ENCODE assay signal across 2 cellular contexts in genomic region chr19:6832412-6832811, GRCh38.
TF ChIP-seq lines count a peak whose summit lies in the region.

No MANE protein-coding gene starts in this region.

TF ChIP-seq in HepG2, 621 proteins besides CTCF, POLR2A, EP300 and RAD21:
- TF ChIP-seq PCBP2 (optimal IDR thresholded peaks at IDR 0.05; ENCODE audit: low read depth, low read length, poor library complexity, severe bottlenecking) (peak; percentile 43), FOXA1 (IDR thresholded peaks at IDR 0.05) (peak; percentile 27; the same call in 1 of the 2 replicates), FOXA1 (CRISPR knock-in tag; IDR thresholded peaks at IDR 0.05) (no peak), NBN (conservative IDR thresholded peaks at IDR 0.05) (0 out of 2 replicates have a peak, but pooled peaks have one; percentile 19), ZNF615 (CRISPR knock-in tag; IDR thresholded peaks at IDR 0.05; ENCODE audit: borderline replicate concordance) (no peak)

TF ChIP-seq in H1, 55 proteins besides CTCF, POLR2A, EP300 and RAD21:
- TF ChIP-seq, protein P1, sequence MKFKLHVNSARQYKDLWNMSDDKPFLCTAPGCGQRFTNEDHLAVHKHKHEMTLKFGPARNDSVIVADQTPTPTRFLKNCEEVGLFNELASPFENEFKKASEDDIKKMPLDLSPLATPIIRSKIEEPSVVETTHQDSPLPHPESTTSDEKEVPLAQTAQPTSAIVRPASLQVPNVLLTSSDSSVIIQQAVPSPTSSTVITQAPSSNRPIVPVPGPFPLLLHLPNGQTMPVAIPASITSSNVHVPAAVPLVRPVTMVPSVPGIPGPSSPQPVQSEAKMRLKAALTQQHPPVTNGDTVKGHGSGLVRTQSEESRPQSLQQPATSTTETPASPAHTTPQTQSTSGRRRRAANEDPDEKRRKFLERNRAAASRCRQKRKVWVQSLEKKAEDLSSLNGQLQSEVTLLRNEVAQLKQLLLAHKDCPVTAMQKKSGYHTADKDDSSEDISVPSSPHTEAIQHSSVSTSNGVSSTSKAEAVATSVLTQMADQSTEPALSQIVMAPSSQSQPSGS (IDR thresholded peaks at IDR 0.05; ENCODE audit: low read length) = no peak
- TF ChIP-seq HDAC6 (IDR thresholded peaks at IDR 0.05; ENCODE audit: low read depth, low read length) (no peak), POLR2AphosphoS5 (IDR thresholded peaks at IDR 0.05; ENCODE audit: low read depth, low read length) (no peak), CHD2 (IDR thresholded peaks at IDR 0.05; ENCODE audit: low read length) (no peak), CEBPB (IDR thresholded peaks at IDR 0.05; ENCODE audit: low read depth, low read length) (no peak), POU5F1 (IDR thresholded peaks at IDR 0.05; ENCODE audit: low read depth, low read length) (no peak), KDM1A (IDR thresholded peaks at IDR 0.05; ENCODE audit: borderline replicate concordance, low read length) (no peak), MAX (IDR thresholded peaks at IDR 0.05) (no peak), ZNF274 (IDR thresholded peaks at IDR 0.05; ENCODE audit: borderline replicate concordance, extremely low read depth, low read length) (no peak), TEAD4 (IDR thresholded peaks at IDR 0.05; ENCODE audit: low read depth, low read length) (no peak), EGR1 (IDR thresholded peaks at IDR 0.05; ENCODE audit: borderline replicate concordance, low read depth, low read length) (no peak), CTBP2 (IDR thresholded peaks at IDR 0.05; ENCODE audit: borderline replicate concordance, insufficient read depth, insufficient read length, low read length) (no peak)
